2 cellular contexts compared by ENCODE assay signal in the genomic region with DNA sequence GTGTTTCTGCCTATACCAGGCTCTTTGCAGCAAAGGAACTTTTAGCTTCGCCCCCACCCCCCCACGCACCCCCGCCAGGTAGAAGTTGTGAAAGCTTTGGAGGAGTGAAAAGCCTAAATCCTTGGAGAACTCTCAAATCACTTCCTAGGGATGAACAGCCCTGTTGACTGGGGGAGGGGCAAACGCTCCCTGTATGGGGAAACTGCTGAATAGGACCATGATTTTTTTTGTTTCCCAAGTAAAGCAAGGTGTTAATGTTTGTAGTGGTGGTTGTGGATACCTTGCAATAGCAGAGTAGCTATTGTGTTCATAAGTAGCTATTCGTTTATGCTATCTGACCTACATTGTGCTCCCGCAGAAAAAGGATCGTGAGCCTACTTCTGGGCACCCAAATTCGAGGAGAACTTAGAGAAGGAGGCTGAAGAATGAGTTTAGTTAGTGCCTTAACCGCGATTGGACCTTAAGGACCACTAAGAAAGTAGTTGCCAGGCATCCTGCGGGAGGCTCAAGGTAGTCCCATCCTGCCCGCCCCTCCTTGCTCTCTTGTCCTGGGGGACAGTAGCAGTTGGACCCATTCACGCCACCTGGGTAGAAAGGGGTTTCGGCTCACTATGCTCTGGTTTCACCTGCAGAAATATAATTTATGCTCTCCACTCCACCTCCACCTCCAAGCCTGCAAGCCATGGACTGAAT.
A peak's percentile ranks its signal among the peaks of the same experiment; 100 is the strongest.
TF ChIP-seq lines count a peak whose summit lies in the region.

No MANE protein-coding gene starts in this region.

TF ChIP-seq in GM12878, 131 proteins besides CTCF, POLR2A, EP300 and RAD21:
- TF ChIP-seq MXI1 (IDR thresholded peaks at IDR 0.05; ENCODE audit: low read depth, low read length), result no peak
- 0 out of 2 replicates have a peak, but pooled peaks have one; percentile 25 for TF ChIP-seq WRNIP1 (IDR thresholded peaks at IDR 0.05; ENCODE audit: borderline replicate concordance, low read depth, low read length)

TF ChIP-seq in HEK293T, 16 proteins besides CTCF, POLR2A, EP300 and RAD21:
- TF ChIP-seq CTBP1 (IDR thresholded peaks at IDR 0.05; ENCODE audit: borderline replicate concordance) (no peak), SP1 (IDR thresholded peaks at IDR 0.05) (no peak), HDGF (IDR thresholded peaks at IDR 0.05; ENCODE audit: borderline replicate concordance) (no peak), ARNT (IDR thresholded peaks at IDR 0.05) (no peak), TARDBP (IDR thresholded peaks at IDR 0.05) (no peak), L3MBTL2 (conservative IDR thresholded peaks at IDR 0.05) (no peak), SUZ12 (IDR thresholded peaks at IDR 0.05) (no peak), LEF1 (IDR thresholded peaks at IDR 0.05; ENCODE audit: borderline replicate concordance) (no peak), FOXM1 (IDR thresholded peaks at IDR 0.05; ENCODE audit: borderline replicate concordance) (no peak), NFRKB (IDR thresholded peaks at IDR 0.05) (no peak), BHLHE40 (IDR thresholded peaks at IDR 0.05; ENCODE audit: borderline replicate concordance) (no peak)
